8 cellular contexts compared by ENCODE assay signal in the genomic region with DNA sequence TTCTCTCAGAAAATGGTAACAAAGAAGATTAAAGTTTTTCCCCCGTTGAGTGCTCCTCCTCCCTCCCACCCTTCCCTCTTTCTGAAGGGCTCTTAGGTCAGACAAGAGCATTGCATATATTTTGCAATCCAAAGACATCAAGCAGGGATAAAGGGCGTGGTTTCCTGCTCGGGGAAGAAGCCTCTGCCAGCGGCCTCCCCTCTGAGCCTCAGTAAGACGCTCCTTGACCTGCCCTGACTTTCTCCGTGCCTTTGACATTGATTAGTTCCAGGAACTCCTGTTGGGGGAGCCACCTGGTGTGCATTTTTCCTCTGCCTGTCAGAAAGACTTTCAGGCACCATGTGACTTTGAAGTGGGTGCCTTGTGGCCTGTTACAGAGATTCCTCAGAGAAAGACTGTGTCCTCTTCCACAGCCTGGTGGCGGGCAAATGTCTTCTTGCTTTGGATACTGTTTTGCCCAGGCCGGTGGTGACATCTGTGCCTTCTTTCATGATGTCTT.
DNase-seq lines count a peak whose midpoint lies in the region; ATAC-seq, FAIRE-seq and TF ChIP-seq lines count a peak whose summit lies in the region.

No MANE protein-coding gene starts in this region.

- TF ChIP-seq POLR2A in A549 (IDR thresholded peaks at IDR 0.05; ENCODE audit: low read length) (no peak), IMR-90 (IDR thresholded peaks at IDR 0.05; ENCODE audit: low read depth, low read length) (no peak), GM18505 (IDR thresholded peaks at IDR 0.05; ENCODE audit: borderline replicate concordance, extremely low read depth, insufficient read depth, insufficient read length) (no peak)

- H3K4me1 Mint-ChIP-seq in endodermal cell = peaks cover 39% of the 10 kb centered on the region

- H2AK9ac ChIP-seq in IMR-90 (replicated peaks; ENCODE audit: low read depth, low read length, poor library complexity) = peak overlapping the region; percentile 89

- H3K9ac ChIP-seq in IMR-90 (ENCODE audit: low read depth, low read length) = no peak overlapping the region
- no peak overlapping the region for H3K9ac ChIP-seq in SK-N-SH
- H3K9ac ChIP-seq in endodermal cell (ENCODE audit: extremely low read depth, low read length, poor library complexity, severe bottlenecking) = no peak overlapping the region

- H2AFZ ChIP-seq in IMR-90 (replicated peaks; ENCODE audit: low read length, poor library complexity) = peak overlapping the region; percentile 92
- peak overlapping the region; percentile 53; the same call in 1 of the 2 replicates for H2AFZ ChIP-seq in SK-N-SH (ENCODE audit: low read depth)

- H3K9me1 ChIP-seq in IMR-90 (ENCODE audit: insufficient read depth, low read length) = peaks cover 5% of the 10 kb centered on the region; the same call in 1 of the 2 replicates

- WGBS in A549 (ENCODE audit: missing lambda C conversion rate) = 17% methylated on average over 7 of the region's 8 CpGs
- WGBS in IMR-90 (ENCODE audit: extremely low coverage in 2 of 2, insufficient read length in 1 of 2), 2 experiments = 33% methylated on average over 1 of the region's 8 CpGs; no CpG with 5 or more reads in 1 of the 2 experiments
- WGBS in SK-N-SH (ENCODE audit: low lambda C conversion rate) = 55% methylated on average over 8 of the region's 8 CpGs
- 30% methylated on average over 4 to 8 of the region's 8 CpGs for WGBS in endodermal cell (ENCODE audit: insufficient coverage in 1 of 2, insufficient read length in 1 of 2), 2 experiments

- no peak overlapping the region for H3K4me3 ChIP-seq in A549
- no peak overlapping the region for H3K4me3 ChIP-seq in IMR-90 (ENCODE audit: insufficient read depth, low read depth, low read length)
- no peak overlapping the region for H3K4me3 ChIP-seq in SK-N-SH (ENCODE audit: low read depth in 2 of 2, low read length in 1 of 2)
- no peak overlapping the region for H3K4me3 ChIP-seq in endodermal cell (ENCODE audit: low read length)
- peak overlapping the region in 1 of 2 experiments; percentile 8 for H3K4me3 ChIP-seq in neutrophil (ENCODE audit: low read depth in 1 of 2, low read length in 1 of 2)
- no peak overlapping the region for H3K4me3 ChIP-seq in ascending aorta

- H3K14ac ChIP-seq in IMR-90 (replicated peaks; ENCODE audit: low read depth, low read length) = peak overlapping the region; percentile 32; the same call in 1 of the 2 replicates

- no peak for FAIRE-seq in A549 (lab: Jason Lieb, UNC)

- H3K56ac ChIP-seq in IMR-90 (ENCODE audit: extremely low read depth, insufficient read depth, low read length) = peak overlapping the region; percentile 35; the same call in 1 of the 2 replicates

- no peaks in the 10 kb centered on the region for H3K9me3 ChIP-seq in A549
- H3K9me3 ChIP-seq in IMR-90 (ENCODE audit: control insufficient read depth, insufficient read depth, low read length) = no peaks in the 10 kb centered on the region
- no peaks in the 10 kb centered on the region for H3K9me3 ChIP-seq in SK-N-SH
- no peaks in the 10 kb centered on the region for H3K9me3 ChIP-seq in endodermal cell (ENCODE audit: control insufficient read depth, low read length)
- H3K9me3 ChIP-seq in neutrophil = no peaks in the 10 kb centered on the region
- H3K9me3 ChIP-seq in ascending aorta = no peaks in the 10 kb centered on the region

- ATAC-seq in A549 (peak; percentile 83 to 90), IMR-90 (ENCODE audit: low read depth) (peak; percentile 83), GM18505 (IDR thresholded peaks at IDR 0.05; ENCODE audit: unreplicated experiment) (no peak)

- no peaks in the 10 kb centered on the region for H3K27me3 ChIP-seq in IMR-90 (ENCODE audit: control insufficient read depth, insufficient read depth, low read length)
- H3K27me3 ChIP-seq in SK-N-SH (ENCODE audit: insufficient read depth) = no peaks in the 10 kb centered on the region
- no peaks in the 10 kb centered on the region for H3K27me3 ChIP-seq in endodermal cell (ENCODE audit: control insufficient read depth, insufficient read depth, low read length, poor library complexity, severe bottlenecking)
- H3K27me3 ChIP-seq in neutrophil = no peaks in the 10 kb centered on the region
- H3K27me3 ChIP-seq in ascending aorta = no peaks in the 10 kb centered on the region

- no TSS peak for BruUV-seq in IMR-90 (replicated peaks; lab: Mats Ljungman, UMichigan)

- H3K4me1 ChIP-seq in A549 = peaks cover 30% of the 10 kb centered on the region
- peaks cover 5% of the 10 kb centered on the region for H3K4me1 ChIP-seq in IMR-90 (ENCODE audit: control insufficient read depth, insufficient read depth, low read length)
- H3K4me1 ChIP-seq in SK-N-SH (ENCODE audit: control insufficient read depth in 1 of 2, insufficient read depth in 2 of 2, low read depth in 1 of 2, low read length in 1 of 2) = peaks cover 0 to 4% of the 10 kb centered on the region in 2 experiments; a peak in 1 of 4 replicates
- peaks cover 9% of the 10 kb centered on the region for H3K4me1 ChIP-seq in endodermal cell (ENCODE audit: control insufficient read depth, insufficient read depth, low read length)
- H3K4me1 ChIP-seq in neutrophil (ENCODE audit: control insufficient read depth in 1 of 2, insufficient read depth in 1 of 2, low read depth in 1 of 2, low read length in 1 of 2) = peaks cover 29 to 31% of the 10 kb centered on the region in 2 experiments
- no peaks in the 10 kb centered on the region for H3K4me1 ChIP-seq in ascending aorta

- H3K4me2 ChIP-seq in A549 (peak overlapping the region; percentile 69), IMR-90 (ENCODE audit: low read depth, low read length) (peak overlapping the region; percentile 25; the same call in 1 of the 2 replicates), SK-N-SH (no peak overlapping the region)

- no peaks in the 10 kb centered on the region for H3K27me3 Mint-ChIP-seq in endodermal cell (ENCODE audit: insufficient read depth)

- H3K36me3 ChIP-seq in IMR-90 (ENCODE audit: control insufficient read depth, insufficient read depth, low read length) (no peaks in the 10 kb centered on the region), SK-N-SH (replicated peaks in 1 of 2; ENCODE audit: control insufficient read depth in 1 of 2, insufficient read depth in 2 of 2, low read length in 1 of 2) (no peaks in the 10 kb centered on the region), endodermal cell (ENCODE audit: control insufficient read depth, insufficient read depth, low read length) (no peaks in the 10 kb centered on the region), neutrophil (no peaks in the 10 kb centered on the region), ascending aorta (no peaks in the 10 kb centered on the region)

- H3K18ac ChIP-seq in IMR-90 (ENCODE audit: low read depth, low read length) = peak overlapping the region; percentile 17; the same call in 1 of the 2 replicates

- no peaks in the 10 kb centered on the region for H3K79me2 ChIP-seq in SK-N-SH (ENCODE audit: insufficient read depth)

- H4K20me1 ChIP-seq in IMR-90 (ENCODE audit: insufficient read depth, low read length) (no peaks in the 10 kb centered on the region), SK-N-SH (ENCODE audit: insufficient read depth) (no peaks in the 10 kb centered on the region)

- peak overlapping the region; percentile 6 for H3K27ac Mint-ChIP-seq in endodermal cell

- peak overlapping the region; percentile 80 for H4K5ac ChIP-seq in IMR-90 (ENCODE audit: low read depth, low read length)

- H3K79me1 ChIP-seq in IMR-90 (ENCODE audit: low read depth in 1 of 2, low read length in 2 of 2) = no peaks in the 10 kb centered on the region

- H3K9me2 ChIP-seq in SK-N-SH = no peaks in the 10 kb centered on the region

- H3K36me3 Mint-ChIP-seq in endodermal cell (ENCODE audit: low read depth) = no peaks in the 10 kb centered on the region

- dilution Hi-C loops in IMR-90 (cut with HindIII; ENCODE audit: low sequenced_read_pairs, unreplicated experiment) = no loop called here

- TF ChIP-seq CTCF in A549 (IDR thresholded peaks at IDR 0.05) (no peak), IMR-90 (conservative IDR thresholded peaks at IDR 0.05; ENCODE audit: low read depth, low read length) (no peak), SK-N-SH (IDR thresholded peaks at IDR 0.05) (no peak), endodermal cell (conservative IDR thresholded peaks at IDR 0.05) (peak; percentile 56), neutrophil (IDR thresholded peaks at IDR 0.05) (no peak), ascending aorta (IDR thresholded peaks at IDR 0.05) (no peak)

- TF ChIP-seq RAD21 in A549 (conservative IDR thresholded peaks at IDR 0.05 in 1 of 2, IDR thresholded peaks at IDR 0.05 in 1 of 2) (peak; percentile 9 to 15; a peak in 1 of 5 replicates), IMR-90 (IDR thresholded peaks at IDR 0.05; ENCODE audit: low read length) (no peak), SK-N-SH (IDR thresholded peaks at IDR 0.05; ENCODE audit: low read length) (no peak)

- H2BK5ac ChIP-seq in IMR-90 (ENCODE audit: low read depth, low read length, poor library complexity, severe bottlenecking) = peak overlapping the region; percentile 58

- peak overlapping the region; percentile 68 for H2BK120ac ChIP-seq in IMR-90 (ENCODE audit: low read depth, low read length)

- H3K27ac ChIP-seq in A549 (peak overlapping the region; percentile 48 to 78), IMR-90 (ENCODE audit: insufficient read depth, low read length) (peak overlapping the region; percentile 31), SK-N-SH (ENCODE audit: low read depth in 2 of 2, low read length in 1 of 2) (no peak overlapping the region), endodermal cell (ENCODE audit: low read depth, low read length) (peak overlapping the region; percentile 52), neutrophil (peak overlapping the region; percentile 42), ascending aorta (no peak overlapping the region)

- H2BK15ac ChIP-seq in IMR-90 (ENCODE audit: low read depth, low read length) = peak overlapping the region; percentile 85; the same call in 2 of the 3 replicates

- H3K9me3 Mint-ChIP-seq in endodermal cell = peaks cover 3% of the 10 kb centered on the region

- no peaks in the 10 kb centered on the region for H3F3A ChIP-seq in SK-N-SH (replicated peaks; ENCODE audit: insufficient read depth)

- DNase-seq in A549 (ENCODE audit: low read depth in 1 of 2, low spot score in 1 of 2) (peak; percentile 19 to 86), IMR-90 (peak; percentile 49), SK-N-SH (no peak), endodermal cell (peak; percentile 92), ascending aorta (ENCODE audit: low spot score in 2 of 2) (no peak), dedifferentiated amniotic fluid mesenchymal stem cell (ENCODE audit: extremely low spot score) (no peak)

- H3K4me3 Mint-ChIP-seq in endodermal cell = no peak overlapping the region

- H4K91ac ChIP-seq in IMR-90 (ENCODE audit: insufficient read depth, low read depth, low read length) = peak overlapping the region; percentile 46; the same call in 1 of the 2 replicates

- in situ Hi-C loops in IMR-90 (cut with MboI; ENCODE audit: low sequenced_read_pairs) = no loop called here

- TF ChIP-seq EP300 in A549 (IDR thresholded peaks at IDR 0.05) = 0 out of 5 replicates have a peak, but pooled peaks of 1 of the 2 experiments have one; percentile 15
- no peak for TF ChIP-seq EP300 in SK-N-SH (IDR thresholded peaks at IDR 0.05; ENCODE audit: borderline replicate concordance in 1 of 2, low read depth in 1 of 2, low read length in 1 of 2)

- peak overlapping the region; percentile 60 to 77 for H4K8ac ChIP-seq in IMR-90 (ENCODE audit: low read depth in 2 of 2, low read length in 2 of 2)

- CTCF ChIA-PET in A549 (lab: Yijun Ruan, JAX) = no interaction called here
- CTCF ChIA-PET in IMR-90 (lab: Yijun Ruan, JAX) = no interaction called here
- CTCF ChIA-PET in SK-N-SH (lab: Yijun Ruan, JAX) = no interaction called here

- H3K4ac ChIP-seq in IMR-90 (ENCODE audit: low read depth, low read length) = peak overlapping the region; percentile 10

- H3K23ac ChIP-seq in IMR-90 (ENCODE audit: low read depth, low read length) = peak overlapping the region; percentile 14; the same call in 1 of the 2 replicates

- intact Hi-C loops in IMR-90 (cut with micrococcal nuclease) = no loop called here
- intact Hi-C loops in ascending aorta (cut with DNase I) = no loop called here

- 0 out of 2 replicates have a peak overlapping the region, but pooled peaks have one; percentile 3 for H2AK5ac ChIP-seq in IMR-90 (ENCODE audit: low read depth, low read length)

- POLR2A ChIA-PET in A549 (lab: Yijun Ruan, JAX) = no interaction called here
- POLR2A ChIA-PET in IMR-90 (lab: Charles Lee; ENCODE audit: unreplicated experiment) = no interaction called here
- POLR2A ChIA-PET in SK-N-SH (lab: Yijun Ruan, JAX) = no interaction called here

- peak overlapping the region; percentile 53 for H2BK20ac ChIP-seq in IMR-90 (ENCODE audit: low read depth, low read length)

Comparison
In these comparisons a context has a peak if more than half of its experiments do, and no peak if none do; other contexts are left out.
1. DNase-seq: peak in A549 (2 of 2), IMR-90 (single experiment) and endodermal cell (single experiment); none in SK-N-SH (single experiment), ascending aorta (0 of 2) and dedifferentiated amniotic fluid mesenchymal stem cell (single experiment).
2. H3K27ac ChIP-seq: peak in A549 (2 of 2), IMR-90 (single experiment), endodermal cell (single experiment) and neutrophil (single experiment); none in SK-N-SH (0 of 2) and ascending aorta (0 of 2).